Comparison of ENCODE assay signal across 16 cellular contexts in the genomic region with DNA sequence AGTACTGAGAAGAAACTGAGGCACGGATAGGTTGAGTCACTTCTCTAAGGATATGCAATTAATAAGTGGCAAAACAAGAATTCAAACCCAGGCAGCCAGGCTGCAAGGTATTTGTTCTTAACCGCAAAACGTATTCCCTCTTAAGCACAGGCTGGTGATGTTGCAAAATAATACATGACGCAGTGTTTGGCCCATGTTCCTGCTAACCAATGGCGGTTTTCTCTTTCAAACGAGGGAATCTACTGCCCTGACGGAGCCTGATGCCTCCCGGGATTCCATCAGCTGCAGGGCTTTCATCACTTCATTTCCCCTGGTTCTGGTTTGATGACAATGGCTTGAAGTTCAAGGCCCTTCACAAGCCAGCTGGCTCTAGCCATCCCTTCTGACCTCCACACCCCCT.
"Had no signal": no experiment of that assay in that cellular context is flagged by ENCODE, and none has a peak within 500 bp of the region (broad histone marks: within the 10 kb centered on the region; RNA-seq: fewer than 3 reads in every experiment).

No MANE protein-coding gene starts in this region.

- H3K9me3 ChIP-seq: adrenal gland, esophagus squamous epithelium, thyroid gland, uterus had no signal

- H3K36me3 ChIP-seq: adrenal gland, esophagus squamous epithelium, thyroid gland, uterus had no signal

- ATAC-seq: left lobe of liver; natural killer cell treated with Interleukin-12 subunit alpha and Interleukin-12 subunit beta and Interleukin-15 and Interleukin-18, amount 100 ng/mL, for 72 hours; stimulated activated memory B cell treated with anti-CD40 and anti-IgM and Interleukin-4, amounts not matched to agents 10 μg/mL and 1 μg/mL and 100 μg/mL, for 72 hours had no signal

- DNase-seq: activated CD4-positive, alpha-beta T cell treated with anti-CD3 and anti-CD28 coated beads, Interleukin-2, amount 50 U/mL, for 4 hours; activated CD4-positive, CD25-positive, alpha-beta regulatory T cell treated with anti-CD3 and anti-CD28 coated beads, Interleukin-2, amount 50 U/mL, for 72 hours; activated T-cell treated with anti-CD3 and anti-CD28 coated beads, Interleukin-2, amount 50 U/mL, for 1 hour; effector CD4-positive, alpha-beta T cell; esophagus squamous epithelium; mesendoderm; retina; T-helper 1 cell; T1000; thyroid gland; uterus had no signal

- H3K27me3 ChIP-seq: adrenal gland, esophagus squamous epithelium, thyroid gland, uterus had no signal

- H3K27ac ChIP-seq: adrenal gland, coronary artery, esophagus squamous epithelium, thyroid gland, uterus had no signal

- H3K4me3 ChIP-seq: adrenal gland, coronary artery, esophagus squamous epithelium, thyroid gland, uterus had no signal
